Comparison of ENCODE assay signal across 21 cellular contexts in the genomic region with DNA sequence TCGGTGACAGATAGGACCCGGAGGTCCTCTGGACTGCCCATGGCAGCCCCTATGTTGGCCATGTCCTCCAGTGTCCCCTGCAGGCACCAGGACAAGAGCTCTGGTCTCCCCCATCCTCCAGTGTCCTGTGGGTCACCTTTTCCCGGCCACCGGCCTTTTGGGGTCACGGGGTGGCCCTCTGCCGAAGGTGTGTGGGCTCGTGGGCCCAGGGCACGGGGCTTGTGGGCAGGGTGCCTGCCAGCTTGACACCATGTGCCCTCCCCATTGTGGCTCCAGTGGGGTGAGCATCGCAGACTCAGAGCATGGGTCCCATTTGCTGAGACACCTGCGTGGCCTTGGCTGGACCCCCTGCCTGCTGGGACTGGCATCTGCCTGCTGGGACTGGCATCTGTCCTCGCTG.
"Had no signal": no experiment of that assay in that cellular context is flagged by ENCODE, and none has a peak within 500 bp of the region (broad histone marks: within the 10 kb centered on the region; RNA-seq: fewer than 3 reads in every experiment).

No MANE protein-coding gene starts in this region.

- ATAC-seq: Right ventricle myocardium inferior, T-cell had no signal

- FAIRE-seq: RCC 7860 had no signal

- H3K27ac ChIP-seq: KMS-11, SJSA1, SK-N-MC had no signal

- H3K9ac ChIP-seq: KMS-11 had no signal

- H3K4me1 ChIP-seq: SJSA1 had no signal

- DNase-seq: IMR-90, Kasumi-1, MM.1S, NCI-H1436, NCI-H187, NCI-H2029, NCI-H2081 treated with DMSO at 0.1 percent for 48 hours, NCI-H2171, NCI-H226, NCI-H510A, NCI-H524 treated with DMSO at 0.1 percent for 48 hours, NCI-H69, NCI-H774, SHP77 treated with DMSO at 0.1 percent for 48 hours, SW 1271, T-cell had no signal

- H3K4me2 ChIP-seq: KMS-11 had no signal

- H3K27me3 ChIP-seq: SJSA1 had no signal

- H3K4me3 ChIP-seq: SJSA1, SK-N-MC had no signal
